ENCODE assay signal across 8 cellular contexts in genomic region chr22:43385770-43386641, GRCh38. TPM values are rescaled to one million over a fixed set of nuclear protein-coding genes. Genes with fewer than 3 reads are reported as not detected.
DNase-seq lines count a peak whose midpoint lies in the region; ATAC-seq and TF ChIP-seq lines count a peak whose summit lies in the region.

No MANE protein-coding gene starts in this region.

- H3K27ac Mint-ChIP-seq in activated T-helper 2 cell treated with anti-CD3 and anti-CD28 coated beads, Interferon-gamma antibody, Interleukin-2, Interleukin-4, amounts not matched to agents 10 μg/mL and 5 μg/mL and 100 μg/mL, durations not matched to agents 14 hours and 24 hours and 36 hours: no peak overlapping the region

- H3K4me1 ChIP-seq in RWPE2 (ENCODE audit: insufficient read depth, poor library complexity, severe bottlenecking): no peaks in the 10 kb centered on the region
- H3K4me1 ChIP-seq in neutrophil (ENCODE audit: control insufficient read depth in 1 of 2, insufficient read depth in 1 of 2, low read depth in 1 of 2, low read length in 1 of 2): peaks cover 4 to 8% of the 10 kb centered on the region in 2 experiments

- H3K4me3 ChIP-seq in RWPE2 (ENCODE audit: severe bottlenecking): no peak overlapping the region
- H3K4me3 ChIP-seq in neutrophil (ENCODE audit: low read depth in 1 of 2, low read length in 1 of 2): no peak overlapping the region

- H3K36me3 ChIP-seq in RWPE2 (ENCODE audit: low read depth) (no peaks in the 10 kb centered on the region), neutrophil (no peaks in the 10 kb centered on the region)

- no peak overlapping the region for H3K27ac ChIP-seq in RWPE2 (ENCODE audit: poor library complexity, severe bottlenecking)
- H3K27ac ChIP-seq in neutrophil: no peak overlapping the region

- no peaks in the 10 kb centered on the region for H3K36me3 Mint-ChIP-seq in activated T-helper 2 cell treated with anti-CD3 and anti-CD28 coated beads, Interferon-gamma antibody, Interleukin-2, Interleukin-4, amounts not matched to agents 10 μg/mL and 5 μg/mL and 100 μg/mL, durations not matched to agents 14 hours and 24 hours and 36 hours (ENCODE audit: low read depth)

- intact Hi-C loops in activated T-helper 2 cell treated with anti-CD3 and anti-CD28 coated beads, Interferon-gamma antibody, Interleukin-2, Interleukin-4, amounts not matched to agents 10 μg/mL and 5 μg/mL and 100 μg/mL, durations not matched to agents 14 hours and 24 hours and 36 hours (cut with micrococcal nuclease): loop anchor here (1.0 to 5.0 kb wide), 3 partner anchors 112 to 1241 kb away; no protein-coding TSS in a partner anchor

- H3K27me3 Mint-ChIP-seq in activated T-helper 2 cell treated with anti-CD3 and anti-CD28 coated beads, Interferon-gamma antibody, Interleukin-2, Interleukin-4, amounts not matched to agents 10 μg/mL and 5 μg/mL and 100 μg/mL, durations not matched to agents 14 hours and 24 hours and 36 hours (ENCODE audit: low read depth): peaks cover 42% of the 10 kb centered on the region

- TF ChIP-seq CTCF in RWPE2 (IDR thresholded peaks at IDR 0.05; ENCODE audit: poor library complexity, severe bottlenecking): peak; percentile 88
- peak; percentile 65 for TF ChIP-seq CTCF in neutrophil (IDR thresholded peaks at IDR 0.05)

- peak; percentile 51 for DNase-seq in GF-D8 (lab: John Stamatoyannopoulos, UW)
- peak; percentile 48 for DNase-seq in KG1 (lab: John Stamatoyannopoulos, UW)
- DNase-seq in RWPE2 (ENCODE audit: low spot score): no peak
- peak; percentile 72 for DNase-seq in activated T-helper 2 cell treated with anti-CD3 and anti-CD28 coated beads, Interferon-gamma antibody, Interleukin-2, Interleukin-4, amounts not matched to agents 10 μg/mL and 5 μg/mL and 100 μg/mL, durations not matched to agents 14 hours and 24 hours and 36 hours (ENCODE audit: low spot score)
- peak; percentile 48 for DNase-seq in fibroblast of the conjunctiva (ENCODE audit: low read depth)
- peak; percentile 40 for DNase-seq in stromal cell of bone marrow (ENCODE audit: low read depth)

- no peak overlapping the region for H3K4me3 Mint-ChIP-seq in activated T-helper 2 cell treated with anti-CD3 and anti-CD28 coated beads, Interferon-gamma antibody, Interleukin-2, Interleukin-4, amounts not matched to agents 10 μg/mL and 5 μg/mL and 100 μg/mL, durations not matched to agents 14 hours and 24 hours and 36 hours (ENCODE audit: low read depth)

- ATAC-seq in RWPE2 (ENCODE audit: low read depth) (peak; percentile 94), GM21717 (IDR thresholded peaks at IDR 0.05; ENCODE audit: unreplicated experiment) (no peak)

- peaks cover 14% of the 10 kb centered on the region for H3K4me1 Mint-ChIP-seq in activated T-helper 2 cell treated with anti-CD3 and anti-CD28 coated beads, Interferon-gamma antibody, Interleukin-2, Interleukin-4, amounts not matched to agents 10 μg/mL and 5 μg/mL and 100 μg/mL, durations not matched to agents 14 hours and 24 hours and 36 hours (ENCODE audit: low read depth)

- H3K9me3 Mint-ChIP-seq in activated T-helper 2 cell treated with anti-CD3 and anti-CD28 coated beads, Interferon-gamma antibody, Interleukin-2, Interleukin-4, amounts not matched to agents 10 μg/mL and 5 μg/mL and 100 μg/mL, durations not matched to agents 14 hours and 24 hours and 36 hours: no peaks in the 10 kb centered on the region

- H3K9me3 ChIP-seq in RWPE2 (ENCODE audit: severe bottlenecking) (no peaks in the 10 kb centered on the region), neutrophil (no peaks in the 10 kb centered on the region)

- H3K27me3 ChIP-seq in RWPE2 (ENCODE audit: insufficient read depth, poor library complexity, severe bottlenecking) (peaks cover 16% of the 10 kb centered on the region), neutrophil (peaks cover 30% of the 10 kb centered on the region)

RNA-seq across cellular contexts. Expression of gene MPPED1, which starts 25.8 kb away (rescaled TPM):
- not detected in 2 replicates for total RNA-seq in activated T-helper 2 cell treated with anti-CD3 and anti-CD28 coated beads, Interferon-gamma antibody, Interleukin-2, Interleukin-4, amounts not matched to agents 10 μg/mL and 5 μg/mL and 100 μg/mL, durations not matched to agents 14 hours and 24 hours and 36 hours

RNA-seq across cellular contexts. Expression of gene SCUBE1, which starts 42.8 kb away (rescaled TPM):
- not detected in 2 replicates for total RNA-seq in activated T-helper 2 cell treated with anti-CD3 and anti-CD28 coated beads, Interferon-gamma antibody, Interleukin-2, Interleukin-4, amounts not matched to agents 10 μg/mL and 5 μg/mL and 100 μg/mL, durations not matched to agents 14 hours and 24 hours and 36 hours
